Comparison of ENCODE assay signal across 14 cellular contexts in genomic region chr2:226862623-226863022, GRCh38. TPM values are rescaled to one million over a fixed set of nuclear protein-coding genes. Genes with fewer than 3 reads are reported as not detected.
DNase-seq lines count a peak whose midpoint lies in the region; ATAC-seq, FAIRE-seq and TF ChIP-seq lines count a peak whose summit lies in the region.
"Had no signal": no experiment of that assay in that cellular context is flagged by ENCODE, and none has a peak within 500 bp of the region (broad histone marks: within the 10 kb centered on the region; RNA-seq: fewer than 3 reads in every experiment).

No MANE protein-coding gene starts in this region.

- H3K27me3 ChIP-seq in K562 (ENCODE audit: control insufficient read depth in 2 of 2, insufficient read depth in 2 of 2, low read length in 2 of 2) (no peaks in the 10 kb centered on the region), small intestine (ENCODE audit: control insufficient read depth in 2 of 2, insufficient read depth in 2 of 2, low read length in 2 of 2) (no peaks in the 10 kb centered on the region), neuronal stem cell (ENCODE audit: control insufficient read depth in 3 of 3, insufficient read depth in 3 of 3, low read depth in 1 of 3, low read length in 3 of 3) (no peaks in the 10 kb centered on the region)
- H3K27me3 ChIP-seq: neutrophil, SJCRH30 had no signal

- FAIRE-seq in K562 (lab: Jason Lieb, UNC): no peak
- no peak for FAIRE-seq in small intestine (lab: Jason Lieb, UNC)

- no peak overlapping the region for H3K27ac ChIP-seq in K562 (ENCODE audit: extremely low read depth, low read depth, low read length)
- H3K27ac ChIP-seq in small intestine (ENCODE audit: low read depth in 1 of 2, low read length in 1 of 2): no peak overlapping the region
- no peak overlapping the region for H3K27ac ChIP-seq in neuronal stem cell (replicated peaks; ENCODE audit: low read length)
- H3K27ac ChIP-seq: neutrophil, SJCRH30 had no signal

- no peak for TF ChIP-seq RAD21 in K562 (CRISPR knock-in tag; conservative IDR thresholded peaks at IDR 0.05 in 1 of 2, IDR thresholded peaks at IDR 0.05 in 1 of 2)

- no peak overlapping the region for H3K14ac ChIP-seq in neuronal stem cell (ENCODE audit: low read length)

- no peak overlapping the region for H3K4ac ChIP-seq in neuronal stem cell (ENCODE audit: low read length)

- H2BK5ac ChIP-seq in neuronal stem cell (ENCODE audit: low read length): no peak overlapping the region

- peaks cover 10% of the 10 kb centered on the region; the same call in 2 of the 3 replicates for H3K79me2 ChIP-seq in K562 (ENCODE audit: control insufficient read depth, insufficient read depth, low read length)

- H3K4me3 ChIP-seq in K562 (no peak overlapping the region), small intestine (ENCODE audit: low read depth in 1 of 2, low read length in 2 of 2) (no peak overlapping the region), neuronal stem cell (ENCODE audit: low read length in 2 of 2) (no peak overlapping the region)
- H3K4me3 ChIP-seq: SJCRH30 had no signal

- in situ Hi-C loops in K562 (cut with MboI): no loop called here

- ATAC-seq in GM18868 (IDR thresholded peaks at IDR 0.05; ENCODE audit: unreplicated experiment) (peak; percentile 85), GM21526 (IDR thresholded peaks at IDR 0.05; ENCODE audit: low FRiP score, unreplicated experiment) (peak; percentile 74), HG03095 (IDR thresholded peaks at IDR 0.05; ENCODE audit: unreplicated experiment) (peak; percentile 63), K562 (peak; percentile 27; the same call in 2 of the 3 replicates)

- POLR2A ChIA-PET in K562 (lab: Yijun Ruan, JAX): interaction anchor here (1.7 kb wide), 1 partner anchor 27 kb away, joined by 7 read pairs; the partner anchor contains the start of gene RHBDD1

- H2BK120ac ChIP-seq in neuronal stem cell (ENCODE audit: low read depth, low read length): no peak overlapping the region

- H2BK15ac ChIP-seq in neuronal stem cell (ENCODE audit: low read length): no peak overlapping the region

- 60% methylated on average over 1 of the region's 2 CpGs for WGBS in K562 (ENCODE audit: insufficient coverage, low coverage, missing lambda C conversion rate)
- 50 to 76% (median 72%) methylated on average over 2 of the region's 2 CpGs for WGBS in small intestine, 3 donors
- WGBS in neuronal stem cell (ENCODE audit: extremely low coverage in 2 of 2, insufficient read length in 2 of 2, insufficient replicate concordance in 1 of 2), 2 donors: no CpG with 5 or more reads among the region's 2 CpGs

- no TSS peak for BruUV-seq in K562 (replicated peaks; lab: Mats Ljungman, UMichigan)

- no peak overlapping the region for H2AK5ac ChIP-seq in neuronal stem cell (ENCODE audit: low read depth, low read length)

- intact Hi-C loops in K562 (cut with micrococcal nuclease): no loop called here

- H4K91ac ChIP-seq in neuronal stem cell (ENCODE audit: low read depth, low read length, poor library complexity): no peak overlapping the region

- H3K4me2 ChIP-seq in K562 (ENCODE audit: insufficient read depth, low read length): no peak overlapping the region
- no peak overlapping the region for H3K4me2 ChIP-seq in neuronal stem cell (ENCODE audit: insufficient read depth, low read length, poor library complexity, severe bottlenecking)

- no peaks in the 10 kb centered on the region for H3K9me3 ChIP-seq in K562 (replicated peaks; ENCODE audit: control insufficient read depth, insufficient read depth, low read depth, low read length)
- H3K9me3 ChIP-seq in small intestine (ENCODE audit: control insufficient read depth, low read depth): no peaks in the 10 kb centered on the region
- no peaks in the 10 kb centered on the region for H3K9me3 ChIP-seq in neuronal stem cell (replicated peaks in 1 of 2; ENCODE audit: control insufficient read depth in 2 of 2, insufficient read depth in 1 of 2, low read depth in 1 of 2, low read length in 2 of 2)
- H3K9me3 ChIP-seq: neutrophil, SJCRH30 had no signal

- no peak overlapping the region for H4K8ac ChIP-seq in neuronal stem cell (ENCODE audit: low read depth, low read length)

- no peak overlapping the region for H3K18ac ChIP-seq in neuronal stem cell (ENCODE audit: low read length)

- no peak for TF ChIP-seq EP300 in K562 (IDR thresholded peaks at IDR 0.05; ENCODE audit: low read length)

- no peaks in the 10 kb centered on the region for H3K79me1 ChIP-seq in neuronal stem cell (ENCODE audit: low read depth, low read length)

- H3K9ac ChIP-seq in K562 (ENCODE audit: insufficient read depth in 1 of 2, low read depth in 2 of 2, low read length in 2 of 2) (no peak overlapping the region), neuronal stem cell (ENCODE audit: low read depth, low read length, poor library complexity) (no peak overlapping the region)

- no peak overlapping the region for H3K23ac ChIP-seq in neuronal stem cell (ENCODE audit: low read depth, low read length, poor library complexity)

- DNase-seq in K562 (ENCODE audit: extremely low read depth in 1 of 4, low spot score in 3 of 4) (no peak), small intestine (no peak), NCI-H1694 (lab: John Stamatoyannopoulos, UW) (no peak), activated T-cell treated with anti-CD3 and anti-CD28 coated beads for 4 hours (no peak), neuronal stem cell (ENCODE audit: low spot score) (no peak)
- DNase-seq: activated CD4-positive, alpha-beta memory T cell treated with anti-CD3 and anti-CD28 coated beads, Interleukin-2, amount 10 ng/mL, durations not matched to agents 7 days and 5 days; aorta; DMS 273 treated with DMSO at 0.1 percent for 48 hours; SJCRH30; stimulated activated CD4-positive, alpha-beta T cell treated with anti-CD3 and anti-CD28 coated beads, Interleukin-4, amount 100 ng/mL, for 1 hour had no signal

- H4K20me1 ChIP-seq in K562 (replicated peaks; ENCODE audit: control insufficient read depth, insufficient read depth, low read length): no peaks in the 10 kb centered on the region

- no peak for TF ChIP-seq POLR2A in K562 (conservative IDR thresholded peaks at IDR 0.05)

- H3K9me1 ChIP-seq in K562 (ENCODE audit: control insufficient read depth, insufficient read depth, low read length): no peaks in the 10 kb centered on the region

- TF ChIP-seq CTCF in K562 (IDR thresholded peaks at IDR 0.05 in 2 of 3, conservative IDR thresholded peaks at IDR 0.05 in 1 of 3; ENCODE audit: insufficient read depth in 2 of 3, low read depth in 1 of 3, low read length in 3 of 3): no peak

- peaks cover 0 to 4% of the 10 kb centered on the region in 2 experiments; a peak in 2 of 5 replicates for H3K4me1 ChIP-seq in K562 (replicated peaks in 1 of 2; ENCODE audit: control insufficient read depth in 2 of 2, insufficient read depth in 2 of 2, low read length in 2 of 2)
- no peaks in the 10 kb centered on the region for H3K4me1 ChIP-seq in small intestine (ENCODE audit: control insufficient read depth in 2 of 2, insufficient read depth in 1 of 2, low read depth in 1 of 2, low read length in 1 of 2)
- peaks cover 0 to 7% of the 10 kb centered on the region in 2 donors for H3K4me1 ChIP-seq in neuronal stem cell (ENCODE audit: control insufficient read depth in 2 of 2, insufficient read depth in 1 of 2, low read depth in 1 of 2, low read length in 2 of 2)

- no peak overlapping the region for H2AFZ ChIP-seq in K562 (ENCODE audit: low read depth, low read length)
- H2AFZ ChIP-seq in neuronal stem cell (ENCODE audit: low read length): no peak overlapping the region

- CTCF ChIA-PET in K562 (lab: Yijun Ruan, JAX; ENCODE audit: low intra/inter-chr PET ratio): no interaction called here

- peaks cover 21% of the 10 kb centered on the region; the same call in 2 of the 3 replicates for H3K36me3 ChIP-seq in K562 (ENCODE audit: control insufficient read depth, insufficient read depth, low read length)
- peaks cover 0 to 5% of the 10 kb centered on the region in 2 donors for H3K36me3 ChIP-seq in small intestine (ENCODE audit: control insufficient read depth in 2 of 2, insufficient read depth in 2 of 2, low read length in 2 of 2)
- peaks cover 0 to 11% of the 10 kb centered on the region in 2 donors for H3K36me3 ChIP-seq in neuronal stem cell (replicated peaks in 1 of 2; ENCODE audit: control insufficient read depth in 2 of 2, insufficient read depth in 2 of 2, low read length in 2 of 2)
- H3K36me3 ChIP-seq: SJCRH30 had no signal

- H2BK12ac ChIP-seq in neuronal stem cell (ENCODE audit: low read length): no peak overlapping the region

RNA-seq across cellular contexts. Expression of gene RHBDD1, which starts 26.8 kb away (rescaled TPM):
- total RNA-seq in K562 (2011; cell fraction: chromatin; rRNA removed; ENCODE audit: low replicate concordance): 108 and 192 TPM in 2 replicates
- total RNA-seq in K562 (2011; cell fraction: nucleolus; rRNA removed): 31.2 and 43.4 TPM in 2 replicates
- 85.6 and 92.8 TPM in 2 replicates for total RNA-seq in K562 (2011; cell fraction: nucleoplasm; rRNA removed)
- 4.8 and 8.6 TPM in 2 replicates for total RNA-seq in K562 (2014; rRNA removed)
- total RNA-seq in K562 (2014; rRNA removed; fragmentation: Illumina TruSeq; extraction: Trizol): 26.9 and 28.0 TPM in 2 replicates
- total RNA-seq in K562 (2015; rRNA removed; fragmentation: Illumina TruSeq; extraction: Trizol): 14.4 and 15.6 TPM in 2 replicates
- total RNA-seq in K562 (2021): 30.8 and 33.8 TPM in 2 replicates
- 28.6 and 34.8 TPM in 2 replicates for polyA plus RNA-seq in K562 (2011; rRNA removed)
- 13.1 and 17.5 TPM in 2 replicates for polyA plus RNA-seq in K562 (2011; cell fraction: cytosol; rRNA removed)
- polyA plus RNA-seq in K562 (2011; cell fraction: nucleus; rRNA removed): 20.6 and 30.3 TPM in 2 replicates
- polyA plus RNA-seq in K562 (2012): 18.0 and 23.4 TPM in 2 replicates
- polyA plus RNA-seq in K562 (2014; fragmentation: Illumina TruSeq; extraction: Trizol): 24.0 and 24.9 TPM in 2 replicates
- 10 to 100 TPM in 1 of 2 experiments, 1 to 10 TPM in 1; 9.1 to 14.2 TPM for polyA plus RNA-seq in K562 (2014; fragmentation: Nextera tagmentation; extraction: Ambion mirVana)
- polyA plus RNA-seq in K562 (2014; rRNA removed): 10.6 and 13.6 TPM in 2 replicates
- 102 and 135 TPM in 2 replicates for polyA minus RNA-seq in K562 (2011; rRNA and poly(A)+ RNA removed)
- polyA minus RNA-seq in K562 (2011; cell fraction: cytosol; rRNA and poly(A)+ RNA removed): 23.8 and 36.8 TPM in 2 replicates
- polyA minus RNA-seq in K562 (2011; cell fraction: nucleus; rRNA and poly(A)+ RNA removed): 42.4 and 73.3 TPM in 2 replicates
- polyA plus RNA-seq in small intestine: 10 to 100 TPM in 1 of 3 donors, 1 to 10 TPM in 2; 3.1 to 12.6 (median 4.9) TPM
- 16.6 TPM for polyA plus RNA-seq in neuronal stem cell (2013, experiment 1 of 2)
- 15.3 TPM for polyA plus RNA-seq in neuronal stem cell (2013, experiment 2 of 2)

Comparison
In these comparisons a context has a peak if more than half of its experiments do, and no peak if none do; other contexts are left out.
1. ATAC-seq: peak in every context shown above with its lines; median percentile 85 in GM18868; 74 in GM21526; 63 in HG03095; 27 in K562.